In the genomic region with DNA sequence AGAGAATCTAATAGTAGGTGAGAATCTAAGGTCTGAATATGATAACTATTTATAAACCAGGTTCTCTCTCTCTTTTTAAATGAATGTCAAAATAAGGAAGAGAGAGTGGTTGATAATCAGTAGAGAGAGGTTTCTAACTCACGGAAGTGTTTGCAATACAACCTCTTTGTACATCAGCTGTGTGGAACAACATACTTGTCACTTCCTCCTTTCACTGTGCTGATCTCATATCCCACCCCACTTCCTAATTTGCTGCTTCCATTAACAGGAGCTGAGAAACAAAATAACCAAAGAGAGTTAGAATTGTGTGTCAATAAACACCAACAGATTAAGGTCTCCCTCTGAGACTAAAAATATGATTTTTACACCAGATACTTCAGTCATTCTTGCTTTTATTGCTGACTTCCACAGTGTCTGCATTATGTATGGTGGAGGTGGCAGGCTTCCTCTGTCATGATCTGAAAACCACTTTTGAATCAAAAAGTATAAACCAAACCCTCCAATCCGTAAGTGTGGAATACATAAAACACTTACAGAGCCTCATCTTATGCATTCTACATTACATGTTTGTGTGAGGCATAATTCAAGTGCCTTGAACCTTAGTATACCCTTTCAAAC, we compare ENCODE assay signal across 9 cellular contexts. TPM values are rescaled to one million over a fixed set of nuclear protein-coding genes. Genes with fewer than 3 reads are reported as not detected.
DNase-seq lines count a peak whose midpoint lies in the region; ATAC-seq and TF ChIP-seq lines count a peak whose summit lies in the region.
"Had no signal": no experiment of that assay in that cellular context is flagged by ENCODE, and none has a peak within 500 bp of the region (broad histone marks: within the 10 kb centered on the region; RNA-seq: fewer than 3 reads in every experiment).

No MANE protein-coding gene starts in this region.

- peak; percentile 94 for ATAC-seq in GM19372 (IDR thresholded peaks at IDR 0.05; ENCODE audit: low read depth, unreplicated experiment)
- ATAC-seq in HG03342 (IDR thresholded peaks at IDR 0.05; ENCODE audit: unreplicated experiment) = peak; percentile 96
- ATAC-seq in SK-N-SH treated with all-trans-retinoic acid at 6 μM for 48 hours = no peak

- no peak for TF ChIP-seq POLR2A in adrenal gland (IDR thresholded peaks at IDR 0.05)

- DNase-seq in Ammon's horn (ENCODE audit: low spot score) (peak; percentile 70), adrenal gland (no peak), pons (ENCODE audit: low spot score) (peak; percentile 80), NCI-H2171 (lab: John Stamatoyannopoulos, UW) (no peak)
- no peak for DNase-seq in activated effector memory CD4-positive, alpha-beta T cell treated with anti-CD3 and anti-CD28 coated beads, Interleukin-2, amount 50 U/mL, for 16 hours

- intact Hi-C loops in adrenal gland (cut with DNase I) = no loop called here

- H3K27me3 ChIP-seq in adrenal gland = no peaks in the 10 kb centered on the region

- H3K4me3 ChIP-seq in adrenal gland = no peak overlapping the region
- H3K4me3 ChIP-seq: lung had no signal

- H3K36me3 ChIP-seq in adrenal gland (replicated peaks in 1 of 2) = no peaks in the 10 kb centered on the region

- peak overlapping the region in 3 of 5 donors; percentile 20 to 72 (median 40) for H3K27ac ChIP-seq in adrenal gland

- H3K9me3 ChIP-seq in adrenal gland (replicated peaks in 1 of 3) = no peaks in the 10 kb centered on the region

- peaks cover 40 to 82% of the 10 kb centered on the region in 2 donors for H3K4me1 ChIP-seq in adrenal gland (replicated peaks in 1 of 2)

- 50 to 69% (median 57%) methylated on average over 2 of the region's 2 CpGs for WGBS in adrenal gland, 4 donors

- TF ChIP-seq CTCF in adrenal gland (IDR thresholded peaks at IDR 0.05) = no peak

TF ChIP-seq in SK-N-SH treated with all-trans-retinoic acid at 6 μM for 48 hours, 23 proteins besides CTCF, POLR2A, EP300 and RAD21:
- TF ChIP-seq BACH2 (CRISPR knock-in tag; IDR thresholded peaks at IDR 0.05; ENCODE audit: borderline replicate concordance) = no peak
- no peak for TF ChIP-seq ZFP30 (CRISPR knock-in tag; IDR thresholded peaks at IDR 0.05)
- no peak for TF ChIP-seq ZFP3 (CRISPR knock-in tag; IDR thresholded peaks at IDR 0.05)
- TF ChIP-seq, protein P1, sequence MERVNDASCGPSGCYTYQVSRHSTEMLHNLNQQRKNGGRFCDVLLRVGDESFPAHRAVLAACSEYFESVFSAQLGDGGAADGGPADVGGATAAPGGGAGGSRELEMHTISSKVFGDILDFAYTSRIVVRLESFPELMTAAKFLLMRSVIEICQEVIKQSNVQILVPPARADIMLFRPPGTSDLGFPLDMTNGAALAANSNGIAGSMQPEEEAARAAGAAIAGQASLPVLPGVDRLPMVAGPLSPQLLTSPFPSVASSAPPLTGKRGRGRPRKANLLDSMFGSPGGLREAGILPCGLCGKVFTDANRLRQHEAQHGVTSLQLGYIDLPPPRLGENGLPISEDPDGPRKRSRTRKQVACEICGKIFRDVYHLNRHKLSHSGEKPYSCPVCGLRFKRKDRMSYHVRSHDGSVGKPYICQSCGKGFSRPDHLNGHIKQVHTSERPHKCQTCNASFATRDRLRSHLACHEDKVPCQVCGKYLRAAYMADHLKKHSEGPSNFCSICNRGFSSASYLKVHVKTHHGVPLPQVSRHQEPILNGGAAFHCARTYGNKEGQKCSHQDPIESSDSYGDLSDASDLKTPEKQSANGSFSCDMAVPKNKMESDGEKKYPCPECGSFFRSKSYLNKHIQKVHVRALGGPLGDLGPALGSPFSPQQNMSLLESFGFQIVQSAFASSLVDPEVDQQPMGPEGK (CRISPR knock-in tag; IDR thresholded peaks at IDR 0.05; ENCODE audit: borderline replicate concordance) = no peak
- no peak for TF ChIP-seq ARNTL (CRISPR knock-in tag; IDR thresholded peaks at IDR 0.05; ENCODE audit: borderline replicate concordance, low read depth)
- no peak for TF ChIP-seq OSR1 (CRISPR knock-in tag; IDR thresholded peaks at IDR 0.05)
- TF ChIP-seq, protein P2, sequence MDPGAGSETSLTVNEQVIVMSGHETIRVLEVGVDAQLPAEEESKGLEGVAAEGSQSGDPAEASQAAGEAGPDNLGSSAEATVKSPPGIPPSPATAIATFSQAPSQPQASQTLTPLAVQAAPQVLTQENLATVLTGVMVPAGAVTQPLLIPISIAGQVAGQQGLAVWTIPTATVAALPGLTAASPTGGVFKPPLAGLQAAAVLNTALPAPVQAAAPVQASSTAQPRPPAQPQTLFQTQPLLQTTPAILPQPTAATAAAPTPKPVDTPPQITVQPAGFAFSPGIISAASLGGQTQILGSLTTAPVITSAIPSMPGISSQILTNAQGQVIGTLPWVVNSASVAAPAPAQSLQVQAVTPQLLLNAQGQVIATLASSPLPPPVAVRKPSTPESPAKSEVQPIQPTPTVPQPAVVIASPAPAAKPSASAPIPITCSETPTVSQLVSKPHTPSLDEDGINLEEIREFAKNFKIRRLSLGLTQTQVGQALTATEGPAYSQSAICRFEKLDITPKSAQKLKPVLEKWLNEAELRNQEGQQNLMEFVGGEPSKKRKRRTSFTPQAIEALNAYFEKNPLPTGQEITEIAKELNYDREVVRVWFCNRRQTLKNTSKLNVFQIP (CRISPR knock-in tag; IDR thresholded peaks at IDR 0.05; ENCODE audit: borderline replicate concordance, low read depth) = no peak
- no peak for TF ChIP-seq CSRNP3 (CRISPR knock-in tag; IDR thresholded peaks at IDR 0.05)
- TF ChIP-seq ZNF8 (CRISPR knock-in tag; IDR thresholded peaks at IDR 0.05) = no peak
- no peak for TF ChIP-seq PPARA (CRISPR knock-in tag; IDR thresholded peaks at IDR 0.05; ENCODE audit: borderline replicate concordance)
- TF ChIP-seq ZNF70 (CRISPR knock-in tag; IDR thresholded peaks at IDR 0.05) = no peak
- TF ChIP-seq ZNF565 (CRISPR knock-in tag; conservative IDR thresholded peaks at IDR 0.05; ENCODE audit: low read depth) = no peak
- no peak for TF ChIP-seq ISL1 (CRISPR knock-in tag; IDR thresholded peaks at IDR 0.05)
- no peak for TF ChIP-seq GLIS3 (CRISPR knock-in tag; IDR thresholded peaks at IDR 0.05)
- TF ChIP-seq TSHZ2 (CRISPR knock-in tag; IDR thresholded peaks at IDR 0.05) = no peak
- TF ChIP-seq TCF4 (CRISPR knock-in tag; IDR thresholded peaks at IDR 0.05; ENCODE audit: borderline replicate concordance) = no peak

RNA-seq across cellular contexts. Expression of gene CACUL1, which starts 25.0 kb away (rescaled TPM):
- 10 to 100 TPM; 24.2 to 70.0 (median 40.1) TPM for total RNA-seq in adrenal gland
- polyA plus RNA-seq in adrenal gland = 10 to 100 TPM in 2 of 3 donors, 1 to 10 TPM in 1; 6.9 to 24.5 (median 16.9) TPM

Comparison
In these comparisons a context has a peak if more than half of its experiments do, and no peak if none do; other contexts are left out.
1. DNase-seq: peak in Ammon's horn (single experiment) and pons (single experiment); none in adrenal gland (0 of 7), NCI-H2171 (single experiment) and activated effector memory CD4-positive, alpha-beta T cell treated with anti-CD3 and anti-CD28 coated beads, Interleukin-2, amount 50 U/mL, for 16 hours (single experiment).